ENCODE assay signal across 17 cellular contexts in the genomic region with DNA sequence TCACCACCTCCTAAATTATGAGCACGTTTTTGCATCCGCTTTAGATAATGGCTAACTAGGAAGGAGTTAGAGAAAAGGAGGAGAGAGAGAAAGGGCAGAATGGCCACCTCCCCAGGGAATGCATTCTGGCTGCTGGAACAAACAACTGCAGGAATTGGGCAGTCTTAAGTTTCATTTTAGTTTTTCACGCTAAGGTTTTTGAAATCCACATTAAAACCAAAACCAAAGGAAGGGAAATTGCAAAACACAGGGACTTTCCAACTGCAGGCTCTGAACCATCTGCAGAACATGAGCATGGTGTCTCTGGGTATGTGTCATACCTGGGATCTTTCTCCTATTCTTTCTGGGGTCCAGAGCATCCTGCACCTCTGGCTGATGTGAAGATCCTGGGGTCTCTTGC. TPM values are rescaled to one million over a fixed set of nuclear protein-coding genes. Genes with fewer than 3 reads are reported as not detected.
A peak's percentile ranks its signal among the peaks of the same experiment; 100 is the strongest.
DNase-seq lines count a peak whose midpoint lies in the region; ATAC-seq lines count a peak whose summit lies in the region.
"Had no signal": no experiment of that assay in that cellular context is flagged by ENCODE, and none has a peak within 500 bp of the region (broad histone marks: within the 10 kb centered on the region; RNA-seq: fewer than 3 reads in every experiment).

No MANE protein-coding gene starts in this region.

- H3K9ac ChIP-seq in adipocyte (ENCODE audit: low read length) (peak overlapping the region; percentile 57), skeletal muscle tissue (ENCODE audit: low read depth in 1 of 3, low read length in 3 of 3) (no peak overlapping the region)

- H3K27ac Mint-ChIP-seq in activated CD4-positive, alpha-beta T cell treated with anti-CD3 and anti-CD28 coated beads, Interleukin-2, amount 10 ng/mL, durations not matched to agents 24 days and 14 days, result no peak overlapping the region
- H3K27ac Mint-ChIP-seq: activated CD4-positive, alpha-beta T cell treated with anti-CD3 and anti-CD28 coated beads, Interleukin-2, amount 10 ng/mL, durations not matched to agents 7 days and 5 days; activated T-helper 17 cell treated with anti-CD3 and anti-CD28 coated beads, Interleukin-2, amount 50 U/mL, for 72 hours had no signal

- H3K4me3 ChIP-seq in adipocyte (ENCODE audit: low read length) (peak overlapping the region; percentile 35), skeletal muscle tissue (ENCODE audit: low read length in 3 of 3) (no peak overlapping the region)
- H3K4me3 ChIP-seq: ascending aorta, suprapubic skin had no signal

- H3K4me1 ChIP-seq in adipocyte (ENCODE audit: control insufficient read depth, insufficient read depth, low read length), result peaks cover 40% of the 10 kb centered on the region
- peaks cover 9 to 18% (median 15%) of the 10 kb centered on the region in 3 donors for H3K4me1 ChIP-seq in skeletal muscle tissue (ENCODE audit: control insufficient read depth in 3 of 3, insufficient read depth in 3 of 3, low read length in 3 of 3)

- peak; percentile 64 for DNase-seq in activated CD4-positive, alpha-beta T cell treated with anti-CD3 and anti-CD28 coated beads, Interleukin-2, amount 10 ng/mL, durations not matched to agents 24 days and 14 days
- no peak for DNase-seq in activated CD4-positive, alpha-beta T cell treated with anti-CD3 and anti-CD28 coated beads for 48 hours
- peak; percentile 88 for DNase-seq in adipocyte (ENCODE audit: low read depth)
- DNase-seq in left cardiac atrium, result peak; percentile 41
- no peak for DNase-seq in retina
- DNase-seq in stimulated activated CD8-positive, alpha-beta memory T cell treated with anti-CD3 and anti-CD28 coated beads, Interleukin-4, amount 100 ng/mL, for 48 hours, result no peak
- DNase-seq: activated CD4-positive, alpha-beta T cell treated with anti-CD3 and anti-CD28 coated beads, Interleukin-2, amount 10 ng/mL, durations not matched to agents 7 days and 5 days; NCI-H510A had no signal

- H3K36me3 Mint-ChIP-seq in activated CD4-positive, alpha-beta T cell treated with anti-CD3 and anti-CD28 coated beads, Interleukin-2, amount 10 ng/mL, durations not matched to agents 24 days and 14 days (ENCODE audit: low read depth), result no peaks in the 10 kb centered on the region

- ATAC-seq in left cardiac atrium, result peak; percentile 15 to 55
- no peak for ATAC-seq in GM18873 (IDR thresholded peaks at IDR 0.05; ENCODE audit: low FRiP score, unreplicated experiment)
- ATAC-seq: activated T-helper 17 cell treated with anti-CD3 and anti-CD28 coated beads, Interleukin-2, amount 50 U/mL, for 72 hours had no signal

- intact Hi-C loops in activated CD4-positive, alpha-beta T cell treated with anti-CD3 and anti-CD28 coated beads, Interleukin-2, amount 10 ng/mL, durations not matched to agents 24 days and 14 days (cut with micrococcal nuclease), result loop anchor here (5.0 kb wide), 2 partner anchors 55 to 105 kb away; a partner anchor contains a TSS
- intact Hi-C loops in left cardiac atrium (cut with DNase I), result loop anchor here (2.0 to 5.0 kb wide), 3 partner anchors 55 to 106 kb away; a partner anchor contains a TSS

- H3K9me3 ChIP-seq in adipocyte (ENCODE audit: control insufficient read depth, low read length) (no peaks in the 10 kb centered on the region), skeletal muscle tissue (ENCODE audit: control insufficient read depth in 3 of 3, low read length in 3 of 3) (no peaks in the 10 kb centered on the region)
- H3K9me3 ChIP-seq: ascending aorta, suprapubic skin had no signal

- H3K4me3 Mint-ChIP-seq in activated CD4-positive, alpha-beta T cell treated with anti-CD3 and anti-CD28 coated beads, Interleukin-2, amount 10 ng/mL, durations not matched to agents 24 days and 14 days, result no peak overlapping the region
- H3K4me3 Mint-ChIP-seq: activated CD4-positive, alpha-beta T cell treated with anti-CD3 and anti-CD28 coated beads, Interleukin-2, amount 10 ng/mL, durations not matched to agents 7 days and 5 days; activated T-helper 17 cell treated with anti-CD3 and anti-CD28 coated beads, Interleukin-2, amount 50 U/mL, for 72 hours had no signal

- H3K27me3 ChIP-seq in adipocyte (replicated peaks; ENCODE audit: control insufficient read depth, insufficient read depth, low read length), result no peaks in the 10 kb centered on the region
- H3K27me3 ChIP-seq in skeletal muscle tissue (ENCODE audit: control insufficient read depth in 3 of 3, insufficient read depth in 3 of 3, low read length in 3 of 3), result no peaks in the 10 kb centered on the region
- H3K27me3 ChIP-seq: ascending aorta, suprapubic skin had no signal

- peaks cover 16% of the 10 kb centered on the region for H3K27me3 Mint-ChIP-seq in activated CD4-positive, alpha-beta T cell treated with anti-CD3 and anti-CD28 coated beads, Interleukin-2, amount 10 ng/mL, durations not matched to agents 24 days and 14 days

- H3K4me1 Mint-ChIP-seq in activated CD4-positive, alpha-beta T cell treated with anti-CD3 and anti-CD28 coated beads, Interleukin-2, amount 10 ng/mL, durations not matched to agents 24 days and 14 days, result peaks cover 30% of the 10 kb centered on the region
- H3K4me1 Mint-ChIP-seq: activated T-helper 17 cell treated with anti-CD3 and anti-CD28 coated beads, Interleukin-2, amount 50 U/mL, for 72 hours had no signal

- H3K36me3 ChIP-seq in adipocyte (ENCODE audit: control insufficient read depth, insufficient read depth, low read length, severe bottlenecking) (no peaks in the 10 kb centered on the region), skeletal muscle tissue (ENCODE audit: control insufficient read depth in 3 of 3, insufficient read depth in 3 of 3, low read length in 3 of 3) (no peaks in the 10 kb centered on the region)
- H3K36me3 ChIP-seq: ascending aorta, suprapubic skin had no signal

- H3K9me3 Mint-ChIP-seq in activated CD4-positive, alpha-beta T cell treated with anti-CD3 and anti-CD28 coated beads, Interleukin-2, amount 10 ng/mL, durations not matched to agents 24 days and 14 days, result no peaks in the 10 kb centered on the region
- H3K9me3 Mint-ChIP-seq: activated CD4-positive, alpha-beta T cell treated with anti-CD3 and anti-CD28 coated beads, Interleukin-2, amount 10 ng/mL, durations not matched to agents 7 days and 5 days; activated T-helper 17 cell treated with anti-CD3 and anti-CD28 coated beads, Interleukin-2, amount 50 U/mL, for 72 hours had no signal

- peak overlapping the region; percentile 15 for H3K27ac ChIP-seq in skeletal muscle tissue (ENCODE audit: low read depth, low read length)
- H3K27ac ChIP-seq: ascending aorta, suprapubic skin had no signal

RNA-seq across cellular contexts. Expression of a gene that starts 12.1 kb away (rescaled TPM):
- total RNA-seq in activated CD4-positive, alpha-beta T cell treated with anti-CD3 and anti-CD28 coated beads, Interleukin-2, amount 10 ng/mL, durations not matched to agents 24 days and 14 days, result not detected in 2 replicates
- total RNA-seq in left cardiac atrium (1 to 10 TPM in 1 of 2 donors, under 1 TPM in 1; 0.35 to 1.9 TPM), skeletal muscle tissue (1.0 TPM)
- total RNA-seq: A172; activated CD4-positive, alpha-beta T cell treated with anti-CD3 and anti-CD28 coated beads, Interleukin-2, amount 10 ng/mL, durations not matched to agents 7 days and 5 days; activated T-helper 17 cell treated with anti-CD3 and anti-CD28 coated beads, Interleukin-2, amount 50 U/mL, for 72 hours; ascending aorta; left lobe of liver; T-helper 2 cell treated with Interferon-gamma antibody and Interleukin-4, amounts not matched to agents 100 ng/mL and 5 ng/mL, for 36 hours had no signal

RNA-seq across cellular contexts. Expression of a gene that starts 21.6 kb away (rescaled TPM):
- total RNA-seq in activated CD4-positive, alpha-beta T cell treated with anti-CD3 and anti-CD28 coated beads, Interleukin-2, amount 10 ng/mL, durations not matched to agents 24 days and 14 days, result not detected in 2 replicates
- 1 to 10 TPM; 1.7 to 5.4 TPM for total RNA-seq in left cardiac atrium
- not detected for total RNA-seq in skeletal muscle tissue
- total RNA-seq: A172; activated CD4-positive, alpha-beta T cell treated with anti-CD3 and anti-CD28 coated beads, Interleukin-2, amount 10 ng/mL, durations not matched to agents 7 days and 5 days; activated T-helper 17 cell treated with anti-CD3 and anti-CD28 coated beads, Interleukin-2, amount 50 U/mL, for 72 hours; ascending aorta; glomerular endothelial cell; left lobe of liver; suprapubic skin; T-helper 2 cell treated with Interferon-gamma antibody and Interleukin-4, amounts not matched to agents 100 ng/mL and 5 ng/mL, for 36 hours had no signal

RNA-seq across cellular contexts. Expression of a gene that starts 37.1 kb away (rescaled TPM):
- total RNA-seq in activated CD4-positive, alpha-beta T cell treated with anti-CD3 and anti-CD28 coated beads, Interleukin-2, amount 10 ng/mL, durations not matched to agents 24 days and 14 days, result not detected in 2 replicates
- total RNA-seq in left cardiac atrium (not detected), skeletal muscle tissue (not detected)
- total RNA-seq: A172; activated CD4-positive, alpha-beta T cell treated with anti-CD3 and anti-CD28 coated beads, Interleukin-2, amount 10 ng/mL, durations not matched to agents 7 days and 5 days; activated T-helper 17 cell treated with anti-CD3 and anti-CD28 coated beads, Interleukin-2, amount 50 U/mL, for 72 hours; ascending aorta; glomerular endothelial cell; left lobe of liver; T-helper 2 cell treated with Interferon-gamma antibody and Interleukin-4, amounts not matched to agents 100 ng/mL and 5 ng/mL, for 36 hours had no signal

RNA-seq across cellular contexts. Expression of a gene that starts 49.2 kb away (rescaled TPM):
- total RNA-seq in activated CD4-positive, alpha-beta T cell treated with anti-CD3 and anti-CD28 coated beads, Interleukin-2, amount 10 ng/mL, durations not matched to agents 24 days and 14 days, result not detected in 2 replicates
- 1 to 10 TPM; 4.6 to 6.4 TPM for total RNA-seq in left cardiac atrium
- total RNA-seq in skeletal muscle tissue, result 3.7 TPM
- total RNA-seq: A172; activated CD4-positive, alpha-beta T cell treated with anti-CD3 and anti-CD28 coated beads, Interleukin-2, amount 10 ng/mL, durations not matched to agents 7 days and 5 days; activated T-helper 17 cell treated with anti-CD3 and anti-CD28 coated beads, Interleukin-2, amount 50 U/mL, for 72 hours; ascending aorta; glomerular endothelial cell; left lobe of liver; T-helper 2 cell treated with Interferon-gamma antibody and Interleukin-4, amounts not matched to agents 100 ng/mL and 5 ng/mL, for 36 hours had no signal

RNA-seq across cellular contexts. Expression of a gene that starts 52.0 kb away (rescaled TPM):
- total RNA-seq in activated CD4-positive, alpha-beta T cell treated with anti-CD3 and anti-CD28 coated beads, Interleukin-2, amount 10 ng/mL, durations not matched to agents 24 days and 14 days, result 0.28 TPM in 1 of 2 replicates, not detected in the other
- total RNA-seq in left cardiac atrium (100 to 1,000 TPM in 1 of 2 donors, 10 to 100 TPM in 1; 36.8 to 268 TPM), skeletal muscle tissue (20.4 TPM)
- total RNA-seq: activated CD4-positive, alpha-beta T cell treated with anti-CD3 and anti-CD28 coated beads, Interleukin-2, amount 10 ng/mL, durations not matched to agents 7 days and 5 days; activated T-helper 17 cell treated with anti-CD3 and anti-CD28 coated beads, Interleukin-2, amount 50 U/mL, for 72 hours; T-helper 2 cell treated with Interferon-gamma antibody and Interleukin-4, amounts not matched to agents 100 ng/mL and 5 ng/mL, for 36 hours had no signal

Comparison
In these comparisons a context has a peak if more than half of its experiments do, and no peak if none do; other contexts are left out.
1. DNase-seq: peak in activated CD4-positive, alpha-beta T cell treated with anti-CD3 and anti-CD28 coated beads, Interleukin-2, amount 10 ng/mL, durations not matched to agents 24 days and 14 days (single experiment), adipocyte (single experiment) and left cardiac atrium (single experiment); none in activated CD4-positive, alpha-beta T cell treated with anti-CD3 and anti-CD28 coated beads for 48 hours (single experiment), retina (single experiment) and stimulated activated CD8-positive, alpha-beta memory T cell treated with anti-CD3 and anti-CD28 coated beads, Interleukin-4, amount 100 ng/mL, for 48 hours (single experiment).